In genomic region chr11:47686704-47687103, GRCh38 we compare ENCODE assay signal across 1 cellular context. TPM values are rescaled to one million over a fixed set of nuclear protein-coding genes. Genes with fewer than 3 reads are reported as not detected.
"Had no signal": no experiment of that assay in that cellular context is flagged by ENCODE, and none has a peak within 500 bp of the region (broad histone marks: within the 10 kb centered on the region; RNA-seq: fewer than 3 reads in every experiment).

No MANE protein-coding gene starts in this region.

RNA-seq across cellular contexts. Expression of gene AGBL2, which starts 28.5 kb away (rescaled TPM):
- total RNA-seq: G401 had no signal
